Comparison of ENCODE assay signal across 1 cellular context in genomic region chr6:109239918-109240321, GRCh38.
TF ChIP-seq lines count a peak whose summit lies in the region.

No MANE protein-coding gene starts in this region.

TF ChIP-seq in K562, 482 proteins besides CTCF, POLR2A, EP300 and RAD21 (continued from another document):
- TF ChIP-seq ZNF175 (CRISPR knock-in tag; IDR thresholded peaks at IDR 0.05; ENCODE audit: low read depth) (peak; percentile 54), TBP (optimal IDR thresholded peaks at IDR 0.05; ENCODE audit: low read depth, low read length) (no peak), NFRKB (IDR thresholded peaks at IDR 0.05; ENCODE audit: low read depth) (0 out of 2 replicates have a peak, but pooled peaks have one; percentile 54), LCOR (CRISPR knock-in tag; IDR thresholded peaks at IDR 0.05) (0 out of 2 replicates have a peak, but pooled peaks have one; percentile 32), MEIS2 (IDR thresholded peaks at IDR 0.05; ENCODE audit: partially characterized antibody) (peak; percentile 7), GTF2B (IDR thresholded peaks at IDR 0.05; ENCODE audit: extremely low read depth, insufficient read length) (no peak), ZNF584 (CRISPR knock-in tag; IDR thresholded peaks at IDR 0.05; ENCODE audit: low read depth) (peak; percentile 49)
